Comparison of ENCODE assay signal across 8 cellular contexts in genomic region chr1:145977486-145978476, GRCh38. TPM values are rescaled to one million over a fixed set of nuclear protein-coding genes. Genes with fewer than 3 reads are reported as not detected.
DNase-seq lines count a peak whose midpoint lies in the region; ATAC-seq, FAIRE-seq and TF ChIP-seq lines count a peak whose summit lies in the region.

No MANE protein-coding gene starts in this region.

- H3K27me3 ChIP-seq in HepG2 (ENCODE audit: control insufficient read depth in 1 of 2, insufficient read depth in 2 of 2, low read length in 2 of 2): no peaks in the 10 kb centered on the region

- peak; percentile 93 for TF ChIP-seq CTCF in HepG2 (CRISPR knock-in tag; IDR thresholded peaks at IDR 0.05)

- DNase-seq in CMK (ENCODE audit: low read depth): peak; percentile 81
- peak; percentile 55 for DNase-seq in NCI-H524 treated with DMSO at 0.1 percent for 48 hours (lab: John Stamatoyannopoulos, UW)
- peak; percentile 91 for DNase-seq in activated CD4-positive, alpha-beta T cell treated with anti-CD3 and anti-CD28 coated beads, Interleukin-2, amount 10 ng/mL, durations not matched to agents 24 days and 14 days
- peak; percentile 86 to 88 for DNase-seq in dermis microvascular lymphatic vessel endothelial cell (ENCODE audit: low read depth in 2 of 2)
- DNase-seq in HepG2 (ENCODE audit: low spot score): peak; percentile 78
- peak in 2 of 3 experiments; percentile 58 to 61 for DNase-seq in stimulated activated CD4-positive, alpha-beta T cell treated with anti-CD3 and anti-CD28 coated beads, TNF-alpha, amount 100 ng/mL, for 24 hours (ENCODE audit: low read depth in 3 of 3)

- H2AFZ ChIP-seq in HepG2 (ENCODE audit: low read length): no peak overlapping the region

- no peaks in the 10 kb centered on the region for H3K27me3 Mint-ChIP-seq in activated CD4-positive, alpha-beta T cell treated with anti-CD3 and anti-CD28 coated beads, Interleukin-2, amount 10 ng/mL, durations not matched to agents 24 days and 14 days

- H3K4me3 Mint-ChIP-seq in activated CD4-positive, alpha-beta T cell treated with anti-CD3 and anti-CD28 coated beads, Interleukin-2, amount 10 ng/mL, durations not matched to agents 24 days and 14 days: no peak overlapping the region

- BruUV-seq in HepG2 (replicated peaks; lab: Mats Ljungman, UMichigan): TSS peak; percentile 81

- no peaks in the 10 kb centered on the region for H3K9me3 Mint-ChIP-seq in activated CD4-positive, alpha-beta T cell treated with anti-CD3 and anti-CD28 coated beads, Interleukin-2, amount 10 ng/mL, durations not matched to agents 24 days and 14 days

- H3K4me3 ChIP-seq in HepG2 (replicated peaks in 1 of 3; ENCODE audit: insufficient read depth in 1 of 3, low read depth in 2 of 3, low read length in 3 of 3): no peak overlapping the region

- no peak for TF ChIP-seq POLR2A in HepG2 (IDR thresholded peaks at IDR 0.05; ENCODE audit: insufficient read depth in 1 of 2, low read depth in 2 of 2, low read length in 2 of 2)

- H3K36me3 Mint-ChIP-seq in activated CD4-positive, alpha-beta T cell treated with anti-CD3 and anti-CD28 coated beads, Interleukin-2, amount 10 ng/mL, durations not matched to agents 24 days and 14 days (ENCODE audit: low read depth): no peaks in the 10 kb centered on the region

- 17% methylated on average over 9 of the region's 9 CpGs for WGBS in HepG2 (ENCODE audit: low lambda C conversion rate)

- no peaks in the 10 kb centered on the region for H3K79me2 ChIP-seq in HepG2 (ENCODE audit: insufficient read depth, low read length)

- H3K9me3 ChIP-seq in HepG2 (ENCODE audit: low read length): no peaks in the 10 kb centered on the region

- TF ChIP-seq RAD21 in HepG2 (CRISPR knock-in tag; IDR thresholded peaks at IDR 0.05): peak; percentile 81

- POLR2A ChIA-PET in HepG2 (lab: Yijun Ruan, JAX): no interaction called here

- in situ Hi-C loops in HepG2 (cut with HindIII; ENCODE audit: extremely low pct_ligation_motif_present, low pct_unique_long_range_greater_than_20kb): loop anchor here (5.0 kb wide), 1 partner anchor 35 kb away; no protein-coding TSS in a partner anchor

- ATAC-seq in HG03196 (IDR thresholded peaks at IDR 0.05; ENCODE audit: unreplicated experiment) (peak; percentile 28), HepG2 (peak; percentile 76), HG02763 (IDR thresholded peaks at IDR 0.05; ENCODE audit: unreplicated experiment) (no peak)

- intact Hi-C loops in activated CD4-positive, alpha-beta T cell treated with anti-CD3 and anti-CD28 coated beads, Interleukin-2, amount 10 ng/mL, durations not matched to agents 24 days and 14 days (cut with micrococcal nuclease): loop anchor here (1.0 to 5.0 kb wide), 4 partner anchors 13 to 58 kb away; partner anchors contain the start of genes ANKRD34A, POLR3GL and RBM8A
- intact Hi-C loops in HepG2 (cut with micrococcal nuclease; ENCODE audit: unreplicated experiment): loop anchor here (1.0 to 5.0 kb wide), 2 partner anchors 30 to 85 kb away; no protein-coding TSS in a partner anchor

- peaks cover 8% of the 10 kb centered on the region for H3K4me1 Mint-ChIP-seq in activated CD4-positive, alpha-beta T cell treated with anti-CD3 and anti-CD28 coated beads, Interleukin-2, amount 10 ng/mL, durations not matched to agents 24 days and 14 days

- no peak overlapping the region for H3K27ac Mint-ChIP-seq in activated CD4-positive, alpha-beta T cell treated with anti-CD3 and anti-CD28 coated beads, Interleukin-2, amount 10 ng/mL, durations not matched to agents 24 days and 14 days

- H3K27ac ChIP-seq in HepG2 (ENCODE audit: extremely low read length, insufficient read depth, low read length): no peak overlapping the region

- no peaks in the 10 kb centered on the region for H4K20me1 ChIP-seq in HepG2 (ENCODE audit: insufficient read depth, low read length)

- H3K4me1 ChIP-seq in HepG2 (ENCODE audit: insufficient read depth, low read length): peaks cover 66% of the 10 kb centered on the region

- no peak overlapping the region for H3K9ac ChIP-seq in HepG2 (ENCODE audit: insufficient read depth, low read depth, low read length)

- FAIRE-seq in HepG2 (lab: Jason Lieb, UNC): peak; percentile 94

- no peak for TF ChIP-seq EP300 in HepG2 (IDR thresholded peaks at IDR 0.05; ENCODE audit: low read depth in 2 of 2, low read length in 2 of 2)
- TF ChIP-seq EP300 in HepG2 (CRISPR knock-in tag; IDR thresholded peaks at IDR 0.05; ENCODE audit: borderline replicate concordance): no peak

- peak overlapping the region; percentile 32; the same call in 1 of the 2 replicates for H3K4me2 ChIP-seq in HepG2 (ENCODE audit: low read depth, low read length)

- CTCF ChIA-PET in HepG2 (lab: Yijun Ruan, JAX; ENCODE audit: low intra/inter-chr PET ratio, low total read pairs): interaction anchor here (1.0 to 4.4 kb wide), 5 partner anchors 29 to 86 kb away, joined by 3 to 60 read pairs (median 4); no protein-coding TSS in a partner anchor

- H3K36me3 ChIP-seq in HepG2 (replicated peaks in 1 of 2; ENCODE audit: control insufficient read depth in 1 of 2, insufficient read depth in 2 of 2, low read length in 2 of 2): no peaks in the 10 kb centered on the region

RNA-seq across cellular contexts. Expression of gene POLR3GL, which starts 13.3 kb away (rescaled TPM):
- total RNA-seq in activated CD4-positive, alpha-beta T cell treated with anti-CD3 and anti-CD28 coated beads, Interleukin-2, amount 10 ng/mL, durations not matched to agents 24 days and 14 days: 12.1 and 12.6 TPM in 2 replicates
- total RNA-seq in dermis microvascular lymphatic vessel endothelial cell (12.4 and 12.6 TPM in 2 replicates), HepG2 (2016; rRNA removed; fragmentation: Illumina TruSeq; extraction: Trizol) (12.4 and 15.3 TPM in 2 replicates)
- total RNA-seq in HepG2 (2016; cell fraction: cytosol; rRNA removed; fragmentation: Illumina TruSeq; extraction: Trizol; ENCODE audit: low read depth): 7.1 and 7.5 TPM in 2 replicates
- 12.8 and 14.4 TPM in 2 replicates for total RNA-seq in HepG2 (2016; cell fraction: insoluble cytoplasmic fraction; rRNA removed; fragmentation: Illumina TruSeq; extraction: Trizol)
- 15.4 and 17.0 TPM in 2 replicates for total RNA-seq in HepG2 (2016; cell fraction: membrane; rRNA removed; fragmentation: Illumina TruSeq; extraction: Trizol)
- 5.4 and 6.2 TPM in 2 replicates for total RNA-seq in HepG2 (2016; cell fraction: nucleus; rRNA removed; fragmentation: Illumina TruSeq; extraction: Trizol)
- polyA plus RNA-seq in HepG2 (2011; rRNA removed): 10.8 and 11.5 TPM in 2 replicates
- 7.4 and 7.9 TPM in 2 replicates for polyA plus RNA-seq in HepG2 (2011; cell fraction: cytosol; rRNA removed)
- 5.1 and 6.2 TPM in 2 replicates for polyA plus RNA-seq in HepG2 (2011; cell fraction: nucleus; rRNA removed)
- polyA plus RNA-seq in HepG2 (2012): 14.4 and 20.2 TPM in 2 replicates
- polyA plus RNA-seq in HepG2 (2016; cell fraction: cytosol; fragmentation: Illumina TruSeq; extraction: Trizol; ENCODE audit: low read depth): 10.0 and 10.7 TPM in 2 replicates
- 21.5 and 23.2 TPM in 2 replicates for polyA plus RNA-seq in HepG2 (2016; cell fraction: insoluble cytoplasmic fraction; fragmentation: Illumina TruSeq; extraction: Trizol; ENCODE audit: low read depth)
- polyA plus RNA-seq in HepG2 (2016; cell fraction: membrane; fragmentation: Illumina TruSeq; extraction: Trizol; ENCODE audit: low read depth): 20.0 and 21.6 TPM in 2 replicates
- 11.4 and 13.9 TPM in 2 replicates for polyA plus RNA-seq in HepG2 (2016; cell fraction: nucleus; fragmentation: Illumina TruSeq; extraction: Trizol; ENCODE audit: insufficient read depth, low read depth)
- 2.5 and 3.4 TPM in 2 replicates for polyA minus RNA-seq in HepG2 (2011; rRNA and poly(A)+ RNA removed; ENCODE audit: low replicate concordance)
- 2.5 and 4.6 TPM in 2 replicates for polyA minus RNA-seq in HepG2 (2011; cell fraction: cytosol; rRNA and poly(A)+ RNA removed)
- 5.0 and 6.6 TPM in 2 replicates for polyA minus RNA-seq in HepG2 (2011; cell fraction: nucleus; rRNA and poly(A)+ RNA removed)

RNA-seq across cellular contexts. Expression of gene ANKRD34A, which starts 13.4 kb away (rescaled TPM):
- total RNA-seq in activated CD4-positive, alpha-beta T cell treated with anti-CD3 and anti-CD28 coated beads, Interleukin-2, amount 10 ng/mL, durations not matched to agents 24 days and 14 days: 4.8 and 5.2 TPM in 2 replicates
- total RNA-seq in dermis microvascular lymphatic vessel endothelial cell (under 0.01 TPM in 2 replicates), HepG2 (2016; rRNA removed; fragmentation: Illumina TruSeq; extraction: Trizol) (0.07 and 0.14 TPM in 2 replicates)
- not detected in 2 replicates for total RNA-seq in HepG2 (2016; cell fraction: cytosol; rRNA removed; fragmentation: Illumina TruSeq; extraction: Trizol; ENCODE audit: low read depth)
- 0.04 TPM in 1 of 2 replicates, not detected in the other for total RNA-seq in HepG2 (2016; cell fraction: insoluble cytoplasmic fraction; rRNA removed; fragmentation: Illumina TruSeq; extraction: Trizol)
- total RNA-seq in HepG2 (2016; cell fraction: membrane; rRNA removed; fragmentation: Illumina TruSeq; extraction: Trizol): 0.03 and 0.07 TPM in 2 replicates
- 0.13 and 0.19 TPM in 2 replicates for total RNA-seq in HepG2 (2016; cell fraction: nucleus; rRNA removed; fragmentation: Illumina TruSeq; extraction: Trizol)
- 0.05 and 0.07 TPM in 2 replicates for polyA plus RNA-seq in HepG2 (2011; rRNA removed)
- polyA plus RNA-seq in HepG2 (2011; cell fraction: cytosol; rRNA removed): 0.04 and 0.05 TPM in 2 replicates
- polyA plus RNA-seq in HepG2 (2011; cell fraction: nucleus; rRNA removed): 0.47 and 0.53 TPM in 2 replicates
- polyA plus RNA-seq in HepG2 (2012): 0.11 and 0.19 TPM in 2 replicates
- polyA plus RNA-seq in HepG2 (2016; cell fraction: cytosol; fragmentation: Illumina TruSeq; extraction: Trizol; ENCODE audit: low read depth): not detected in 2 replicates
- polyA plus RNA-seq in HepG2 (2016; cell fraction: insoluble cytoplasmic fraction; fragmentation: Illumina TruSeq; extraction: Trizol; ENCODE audit: low read depth): 0.08 TPM in 1 of 2 replicates, not detected in the other
- 0.05 TPM in 1 of 2 replicates, not detected in the other for polyA plus RNA-seq in HepG2 (2016; cell fraction: membrane; fragmentation: Illumina TruSeq; extraction: Trizol; ENCODE audit: low read depth)
- 0.12 and 0.16 TPM in 2 replicates for polyA plus RNA-seq in HepG2 (2016; cell fraction: nucleus; fragmentation: Illumina TruSeq; extraction: Trizol; ENCODE audit: insufficient read depth, low read depth)
- polyA minus RNA-seq in HepG2 (2011; rRNA and poly(A)+ RNA removed; ENCODE audit: low replicate concordance): 0.08 and 1.4 TPM in 2 replicates
- not detected in 2 replicates for polyA minus RNA-seq in HepG2 (2011; cell fraction: cytosol; rRNA and poly(A)+ RNA removed)
- polyA minus RNA-seq in HepG2 (2011; cell fraction: nucleus; rRNA and poly(A)+ RNA removed): 0.25 and 0.39 TPM in 2 replicates

RNA-seq across cellular contexts. Expression of gene TXNIP, which starts 18.6 kb away (rescaled TPM):
- total RNA-seq in activated CD4-positive, alpha-beta T cell treated with anti-CD3 and anti-CD28 coated beads, Interleukin-2, amount 10 ng/mL, durations not matched to agents 24 days and 14 days: 83.4 and 85.2 TPM in 2 replicates
- total RNA-seq in dermis microvascular lymphatic vessel endothelial cell (47.5 and 53.2 TPM in 2 replicates), HepG2 (2016; rRNA removed; fragmentation: Illumina TruSeq; extraction: Trizol) (24.4 and 25.4 TPM in 2 replicates)
- 4.1 and 4.3 TPM in 2 replicates for total RNA-seq in HepG2 (2016; cell fraction: cytosol; rRNA removed; fragmentation: Illumina TruSeq; extraction: Trizol; ENCODE audit: low read depth)
- 23.8 and 24.4 TPM in 2 replicates for total RNA-seq in HepG2 (2016; cell fraction: insoluble cytoplasmic fraction; rRNA removed; fragmentation: Illumina TruSeq; extraction: Trizol)
- total RNA-seq in HepG2 (2016; cell fraction: membrane; rRNA removed; fragmentation: Illumina TruSeq; extraction: Trizol): 11.5 and 11.6 TPM in 2 replicates
- total RNA-seq in HepG2 (2016; cell fraction: nucleus; rRNA removed; fragmentation: Illumina TruSeq; extraction: Trizol): 34.7 and 39.5 TPM in 2 replicates
- polyA plus RNA-seq in HepG2 (2011; rRNA removed): 237 and 283 TPM in 2 replicates
- 133 and 240 TPM in 2 replicates for polyA plus RNA-seq in HepG2 (2011; cell fraction: cytosol; rRNA removed)
- polyA plus RNA-seq in HepG2 (2011; cell fraction: nucleus; rRNA removed): 150 and 152 TPM in 2 replicates
- polyA plus RNA-seq in HepG2 (2012): 191 and 204 TPM in 2 replicates
- polyA plus RNA-seq in HepG2 (2016; cell fraction: cytosol; fragmentation: Illumina TruSeq; extraction: Trizol; ENCODE audit: low read depth): 1.0 and 1.3 TPM in 2 replicates
- 19.6 and 21.5 TPM in 2 replicates for polyA plus RNA-seq in HepG2 (2016; cell fraction: insoluble cytoplasmic fraction; fragmentation: Illumina TruSeq; extraction: Trizol; ENCODE audit: low read depth)
- 3.9 and 4.1 TPM in 2 replicates for polyA plus RNA-seq in HepG2 (2016; cell fraction: membrane; fragmentation: Illumina TruSeq; extraction: Trizol; ENCODE audit: low read depth)
- polyA plus RNA-seq in HepG2 (2016; cell fraction: nucleus; fragmentation: Illumina TruSeq; extraction: Trizol; ENCODE audit: insufficient read depth, low read depth): 35.2 and 39.0 TPM in 2 replicates
- polyA minus RNA-seq in HepG2 (2011; rRNA and poly(A)+ RNA removed; ENCODE audit: low replicate concordance): 132 and 425 TPM in 2 replicates
- polyA minus RNA-seq in HepG2 (2011; cell fraction: cytosol; rRNA and poly(A)+ RNA removed): 117 and 168 TPM in 2 replicates
- polyA minus RNA-seq in HepG2 (2011; cell fraction: nucleus; rRNA and poly(A)+ RNA removed): 259 and 346 TPM in 2 replicates

RNA-seq across cellular contexts. Expression of gene LIX1L, which starts 20.0 kb away (rescaled TPM):
- total RNA-seq in activated CD4-positive, alpha-beta T cell treated with anti-CD3 and anti-CD28 coated beads, Interleukin-2, amount 10 ng/mL, durations not matched to agents 24 days and 14 days: 37.8 and 38.4 TPM in 2 replicates
- total RNA-seq in dermis microvascular lymphatic vessel endothelial cell (21.1 and 26.0 TPM in 2 replicates), HepG2 (2016; rRNA removed; fragmentation: Illumina TruSeq; extraction: Trizol) (8.1 and 10.9 TPM in 2 replicates)
- total RNA-seq in HepG2 (2016; cell fraction: cytosol; rRNA removed; fragmentation: Illumina TruSeq; extraction: Trizol; ENCODE audit: low read depth): 1.6 TPM in 2 replicates
- total RNA-seq in HepG2 (2016; cell fraction: insoluble cytoplasmic fraction; rRNA removed; fragmentation: Illumina TruSeq; extraction: Trizol): 8.3 and 9.6 TPM in 2 replicates
- 6.8 and 7.1 TPM in 2 replicates for total RNA-seq in HepG2 (2016; cell fraction: membrane; rRNA removed; fragmentation: Illumina TruSeq; extraction: Trizol)
- 5.0 and 5.9 TPM in 2 replicates for total RNA-seq in HepG2 (2016; cell fraction: nucleus; rRNA removed; fragmentation: Illumina TruSeq; extraction: Trizol)
- 19.4 and 24.9 TPM in 2 replicates for polyA plus RNA-seq in HepG2 (2011; rRNA removed)
- polyA plus RNA-seq in HepG2 (2011; cell fraction: cytosol; rRNA removed): 19.3 and 22.0 TPM in 2 replicates
- 5.2 and 7.4 TPM in 2 replicates for polyA plus RNA-seq in HepG2 (2011; cell fraction: nucleus; rRNA removed)
- polyA plus RNA-seq in HepG2 (2012): 4.8 and 5.8 TPM in 2 replicates
- polyA plus RNA-seq in HepG2 (2016; cell fraction: cytosol; fragmentation: Illumina TruSeq; extraction: Trizol; ENCODE audit: low read depth): 1.3 and 1.7 TPM in 2 replicates
- 12.8 and 15.5 TPM in 2 replicates for polyA plus RNA-seq in HepG2 (2016; cell fraction: insoluble cytoplasmic fraction; fragmentation: Illumina TruSeq; extraction: Trizol; ENCODE audit: low read depth)
- 5.7 and 5.8 TPM in 2 replicates for polyA plus RNA-seq in HepG2 (2016; cell fraction: membrane; fragmentation: Illumina TruSeq; extraction: Trizol; ENCODE audit: low read depth)
- polyA plus RNA-seq in HepG2 (2016; cell fraction: nucleus; fragmentation: Illumina TruSeq; extraction: Trizol; ENCODE audit: insufficient read depth, low read depth): 9.8 and 10.9 TPM in 2 replicates
- polyA minus RNA-seq in HepG2 (2011; rRNA and poly(A)+ RNA removed; ENCODE audit: low replicate concordance): 15.4 and 31.6 TPM in 2 replicates
- 12.6 and 13.9 TPM in 2 replicates for polyA minus RNA-seq in HepG2 (2011; cell fraction: cytosol; rRNA and poly(A)+ RNA removed)
- polyA minus RNA-seq in HepG2 (2011; cell fraction: nucleus; rRNA and poly(A)+ RNA removed): 5.9 and 7.2 TPM in 2 replicates

RNA-seq across cellular contexts. Expression of gene HJV, which starts 43.8 kb away (rescaled TPM):
- not detected in 2 replicates for total RNA-seq in activated CD4-positive, alpha-beta T cell treated with anti-CD3 and anti-CD28 coated beads, Interleukin-2, amount 10 ng/mL, durations not matched to agents 24 days and 14 days
- total RNA-seq in dermis microvascular lymphatic vessel endothelial cell: not detected in 2 replicates
- total RNA-seq in HepG2 (2016; rRNA removed; fragmentation: Illumina TruSeq; extraction: Trizol): 0.15 and 0.18 TPM in 2 replicates
- total RNA-seq in HepG2 (2016; cell fraction: cytosol; rRNA removed; fragmentation: Illumina TruSeq; extraction: Trizol; ENCODE audit: low read depth): 0.35 TPM in 1 of 2 replicates, not detected in the other
- total RNA-seq in HepG2 (2016; cell fraction: insoluble cytoplasmic fraction; rRNA removed; fragmentation: Illumina TruSeq; extraction: Trizol): 0.30 TPM in 1 of 2 replicates, not detected in the other
- 0.22 and 0.28 TPM in 2 replicates for total RNA-seq in HepG2 (2016; cell fraction: membrane; rRNA removed; fragmentation: Illumina TruSeq; extraction: Trizol)
- not detected in 2 replicates for total RNA-seq in HepG2 (2016; cell fraction: nucleus; rRNA removed; fragmentation: Illumina TruSeq; extraction: Trizol)
- 0.03 TPM in 1 of 2 replicates, not detected in the other for polyA plus RNA-seq in HepG2 (2011; rRNA removed)
- polyA plus RNA-seq in HepG2 (2011; cell fraction: cytosol; rRNA removed): 0.03 and 0.05 TPM in 2 replicates
- not detected in 2 replicates for polyA plus RNA-seq in HepG2 (2011; cell fraction: nucleus; rRNA removed)
- polyA plus RNA-seq in HepG2 (2012): not detected in 2 replicates
- polyA plus RNA-seq in HepG2 (2016; cell fraction: cytosol; fragmentation: Illumina TruSeq; extraction: Trizol; ENCODE audit: low read depth): 0.08 and 0.12 TPM in 2 replicates
- polyA plus RNA-seq in HepG2 (2016; cell fraction: insoluble cytoplasmic fraction; fragmentation: Illumina TruSeq; extraction: Trizol; ENCODE audit: low read depth): not detected in 2 replicates
- not detected in 2 replicates for polyA plus RNA-seq in HepG2 (2016; cell fraction: membrane; fragmentation: Illumina TruSeq; extraction: Trizol; ENCODE audit: low read depth)
- not detected in 2 replicates for polyA plus RNA-seq in HepG2 (2016; cell fraction: nucleus; fragmentation: Illumina TruSeq; extraction: Trizol; ENCODE audit: insufficient read depth, low read depth)
- polyA minus RNA-seq in HepG2 (2011; rRNA and poly(A)+ RNA removed; ENCODE audit: low replicate concordance): not detected in 2 replicates
- not detected in 2 replicates for polyA minus RNA-seq in HepG2 (2011; cell fraction: cytosol; rRNA and poly(A)+ RNA removed)
- polyA minus RNA-seq in HepG2 (2011; cell fraction: nucleus; rRNA and poly(A)+ RNA removed): not detected in 2 replicates
